Comparison of ENCODE assay signal across 10 cellular contexts in genomic region chr14:68404652-68405183, GRCh38.
A peak's percentile ranks its signal among the peaks of the same experiment; 100 is the strongest.
DNase-seq lines count a peak whose midpoint lies in the region; ATAC-seq, FAIRE-seq and TF ChIP-seq lines count a peak whose summit lies in the region.
"Had no signal": no experiment of that assay in that cellular context is flagged by ENCODE, and none has a peak within 500 bp of the region (broad histone marks: within the 10 kb centered on the region; RNA-seq: fewer than 3 reads in every experiment).

No MANE protein-coding gene starts in this region.

- no peaks in the 10 kb centered on the region for H3K79me2 ChIP-seq in SK-N-SH (ENCODE audit: insufficient read depth)
- peaks cover 5% of the 10 kb centered on the region for H3K79me2 ChIP-seq in trophoblast cell (ENCODE audit: control insufficient read depth, insufficient read depth, low read length, poor library complexity)

- peak overlapping the region in 1 of 2 experiments; percentile 39; a peak in 1 of 4 replicates for H3K27ac ChIP-seq in SK-N-SH (ENCODE audit: low read depth in 2 of 2, low read length in 1 of 2)
- H3K27ac ChIP-seq in trophoblast cell (ENCODE audit: low read depth, low read length), result peak overlapping the region; percentile 82

- H3K36me3 ChIP-seq in SK-N-SH (replicated peaks in 1 of 2; ENCODE audit: control insufficient read depth in 1 of 2, insufficient read depth in 2 of 2, low read length in 1 of 2), result no peaks in the 10 kb centered on the region
- no peaks in the 10 kb centered on the region for H3K36me3 ChIP-seq in bronchial epithelial cell (ENCODE audit: control insufficient read depth, insufficient read depth, low read length)
- H3K36me3 ChIP-seq in trophoblast cell (ENCODE audit: control insufficient read depth in 1 of 2, insufficient read depth in 2 of 2, low read length in 2 of 2), result no peaks in the 10 kb centered on the region

- peak overlapping the region; percentile 48 for H2BK120ac ChIP-seq in trophoblast cell (ENCODE audit: insufficient read depth, low read length, poor library complexity)

- TF ChIP-seq CTCF in SK-N-SH (IDR thresholded peaks at IDR 0.05) (no peak), bronchial epithelial cell (IDR thresholded peaks at IDR 0.05; ENCODE audit: insufficient read depth, low read length, severe bottlenecking) (no peak)

- no peak overlapping the region for H3K9ac ChIP-seq in SK-N-SH
- no peak overlapping the region for H3K9ac ChIP-seq in trophoblast cell (ENCODE audit: low read length)

- H2BK5ac ChIP-seq in trophoblast cell (ENCODE audit: low read depth, low read length, poor library complexity), result no peak overlapping the region

- no peak overlapping the region for H3K4ac ChIP-seq in trophoblast cell (ENCODE audit: low read depth, low read length)

- H2AFZ ChIP-seq in SK-N-SH (ENCODE audit: low read depth) (no peak overlapping the region), trophoblast cell (ENCODE audit: insufficient read depth, low read length, poor library complexity) (no peak overlapping the region)

- no peak overlapping the region for H3K4me3 ChIP-seq in SK-N-SH (ENCODE audit: low read depth in 2 of 2, low read length in 1 of 2)
- H3K4me3 ChIP-seq in bronchial epithelial cell (ENCODE audit: low read depth, low read length), result no peak overlapping the region
- no peak overlapping the region for H3K4me3 ChIP-seq in trophoblast cell (ENCODE audit: low read depth, low read length)

- H4K12ac ChIP-seq in trophoblast cell (ENCODE audit: low read depth, low read length), result no peak overlapping the region

- H3K18ac ChIP-seq in trophoblast cell (ENCODE audit: low read length), result no peak overlapping the region

- TF ChIP-seq EP300 in SK-N-SH (IDR thresholded peaks at IDR 0.05; ENCODE audit: borderline replicate concordance in 1 of 2, low read depth in 1 of 2, low read length in 1 of 2), result no peak

- no peak overlapping the region for H2BK12ac ChIP-seq in trophoblast cell (ENCODE audit: low read length)

- no peak overlapping the region for H2AK5ac ChIP-seq in trophoblast cell (ENCODE audit: low read length)

- H3K79me1 ChIP-seq in trophoblast cell (ENCODE audit: low read length), result peaks cover 32% of the 10 kb centered on the region

- 56% methylated on average over 5 of the region's 5 CpGs for WGBS in SK-N-SH (ENCODE audit: low lambda C conversion rate)
- WGBS in trophoblast cell (ENCODE audit: extremely low coverage, insufficient coverage, insufficient read length), result no CpG with 5 or more reads among the region's 5 CpGs

- CTCF ChIA-PET in SK-N-SH (lab: Yijun Ruan, JAX), result no interaction called here

- ATAC-seq in SK-N-SH treated with all-trans-retinoic acid at 6 μM for 48 hours (no peak), GM19035 (IDR thresholded peaks at IDR 0.05; ENCODE audit: unreplicated experiment) (no peak), HG03354 (IDR thresholded peaks at IDR 0.05; ENCODE audit: poor library complexity, severe bottlenecking, unreplicated experiment) (no peak), HG03439 (IDR thresholded peaks at IDR 0.05; ENCODE audit: unreplicated experiment) (no peak)

- no peak for FAIRE-seq in bronchial epithelial cell (lab: Jason Lieb, UNC)

- no peak overlapping the region; the same call in 1 of the 2 replicates for H3K4me2 ChIP-seq in SK-N-SH
- no peak overlapping the region for H3K4me2 ChIP-seq in trophoblast cell (ENCODE audit: low read length)

- no peak for DNase-seq in SK-N-SH
- DNase-seq in NCI-H226, result peak; percentile 87
- DNase-seq in bronchial epithelial cell (ENCODE audit: low read depth), result peak; percentile 47
- peak; percentile 91 to 94 for DNase-seq in trophoblast cell
- DNase-seq: NCI-H1436 treated with DMSO at 0.1 percent for 48 hours, SIG-M5 had no signal

- POLR2A ChIA-PET in SK-N-SH (lab: Yijun Ruan, JAX), result no interaction called here

- H3K14ac ChIP-seq in trophoblast cell (ENCODE audit: low read length), result no peak overlapping the region

- H3K23ac ChIP-seq in trophoblast cell (ENCODE audit: low read length), result no peak overlapping the region

- H3K27me3 ChIP-seq in SK-N-SH (ENCODE audit: insufficient read depth) (no peaks in the 10 kb centered on the region), bronchial epithelial cell (ENCODE audit: control insufficient read depth, insufficient read depth, low read length) (no peaks in the 10 kb centered on the region), trophoblast cell (ENCODE audit: insufficient read depth, low read length) (no peaks in the 10 kb centered on the region)

- H4K8ac ChIP-seq in trophoblast cell (ENCODE audit: low read depth, low read length), result no peak overlapping the region

- H4K20me1 ChIP-seq in SK-N-SH (ENCODE audit: insufficient read depth), result no peaks in the 10 kb centered on the region

- no peak for TF ChIP-seq RAD21 in SK-N-SH (IDR thresholded peaks at IDR 0.05; ENCODE audit: low read length)

- H3K4me1 ChIP-seq in SK-N-SH (ENCODE audit: control insufficient read depth in 1 of 2, insufficient read depth in 2 of 2, low read depth in 1 of 2, low read length in 1 of 2) (peaks cover 4 to 21% of the 10 kb centered on the region in 2 experiments; a peak in 3 of 4 replicates), trophoblast cell (ENCODE audit: control insufficient read depth in 1 of 2, insufficient read depth in 2 of 2, low read length in 2 of 2) (peaks cover 19 to 29% of the 10 kb centered on the region in 2 experiments)

- no peak overlapping the region for H4K91ac ChIP-seq in trophoblast cell (ENCODE audit: low read depth, low read length)

- H3F3A ChIP-seq in SK-N-SH (replicated peaks; ENCODE audit: insufficient read depth), result peaks cover 5% of the 10 kb centered on the region

- H3K9me3 ChIP-seq in SK-N-SH (no peaks in the 10 kb centered on the region), trophoblast cell (ENCODE audit: insufficient read depth, low read depth, low read length) (no peaks in the 10 kb centered on the region)

- no peaks in the 10 kb centered on the region for H3K9me2 ChIP-seq in SK-N-SH

TF ChIP-seq in SK-N-SH, 30 proteins besides CTCF, POLR2A, EP300 and RAD21:
- TF ChIP-seq TCF12 (IDR thresholded peaks at IDR 0.05), result 0 out of 2 replicates have a peak, but pooled peaks have one; percentile 23
- peak; percentile 56 for TF ChIP-seq PBX3 (IDR thresholded peaks at IDR 0.05)
- no peak for TF ChIP-seq FOSL2 (IDR thresholded peaks at IDR 0.05; ENCODE audit: borderline replicate concordance, low read depth)

TF ChIP-seq in SK-N-SH treated with all-trans-retinoic acid at 6 μM for 48 hours, 23 proteins besides CTCF, POLR2A, EP300 and RAD21 (continues in another document):
- TF ChIP-seq ZNF565 (CRISPR knock-in tag; conservative IDR thresholded peaks at IDR 0.05; ENCODE audit: low read depth) (no peak), ZFP30 (CRISPR knock-in tag; IDR thresholded peaks at IDR 0.05) (no peak), TOX (CRISPR knock-in tag; IDR thresholded peaks at IDR 0.05; ENCODE audit: borderline replicate concordance) (no peak), POU6F1 (CRISPR knock-in tag; IDR thresholded peaks at IDR 0.05; ENCODE audit: borderline replicate concordance, low read depth) (no peak), OSR1 (CRISPR knock-in tag; IDR thresholded peaks at IDR 0.05) (no peak), TSHZ2 (CRISPR knock-in tag; IDR thresholded peaks at IDR 0.05) (no peak), TCF4 (CRISPR knock-in tag; IDR thresholded peaks at IDR 0.05; ENCODE audit: borderline replicate concordance) (no peak), ZNF8 (CRISPR knock-in tag; IDR thresholded peaks at IDR 0.05) (no peak), RARB (CRISPR knock-in tag; IDR thresholded peaks at IDR 0.05) (no peak), GLIS3 (CRISPR knock-in tag; IDR thresholded peaks at IDR 0.05) (no peak), ARNTL (CRISPR knock-in tag; IDR thresholded peaks at IDR 0.05; ENCODE audit: borderline replicate concordance, low read depth) (no peak), ZC3H10 (CRISPR knock-in tag; IDR thresholded peaks at IDR 0.05) (no peak), BACH2 (CRISPR knock-in tag; IDR thresholded peaks at IDR 0.05; ENCODE audit: borderline replicate concordance) (no peak), ISL1 (CRISPR knock-in tag; IDR thresholded peaks at IDR 0.05) (no peak)
